15 cellular contexts compared by ENCODE assay signal in genomic region chr11:15704064-15704463, GRCh38.
DNase-seq lines count a peak whose midpoint lies in the region; ATAC-seq and TF ChIP-seq lines count a peak whose summit lies in the region.
"Had no signal": no experiment of that assay in that cellular context is flagged by ENCODE, and none has a peak within 500 bp of the region (broad histone marks: within the 10 kb centered on the region; RNA-seq: fewer than 3 reads in every experiment).

No MANE protein-coding gene starts in this region.

- ATAC-seq in left lobe of liver = peak; percentile 58
- ATAC-seq: GM12878, GM23338 had no signal

- H3K27ac ChIP-seq in neural progenitor cell = no peak overlapping the region
- H3K27ac ChIP-seq in GM23248 = no peak overlapping the region
- H3K27ac ChIP-seq: BLaER1 had no signal

- TF ChIP-seq CTCF in Caco-2 (IDR thresholded peaks at IDR 0.05; ENCODE audit: insufficient read depth in 1 of 2, low read depth in 1 of 2, low read length in 1 of 2, severe bottlenecking in 1 of 2, unreplicated experiment in 1 of 2) (no peak), neural progenitor cell (IDR thresholded peaks at IDR 0.05) (no peak), GM10248 (IDR thresholded peaks at IDR 0.05; ENCODE audit: control extremely low read depth, extremely low read depth, low read depth, missing control alignments) (no peak)

- H3K4me3 Mint-ChIP-seq in Caco-2 (ENCODE audit: unreplicated experiment) = no peak overlapping the region
- no peak overlapping the region for H3K4me3 Mint-ChIP-seq in neural progenitor cell
- H3K4me3 Mint-ChIP-seq: CD8-positive, alpha-beta memory T cell; GM23338; H9 had no signal

- H3K36me3 ChIP-seq in Caco-2 (ENCODE audit: control insufficient read depth, insufficient read depth, low read length) = no peaks in the 10 kb centered on the region
- no peaks in the 10 kb centered on the region for H3K36me3 ChIP-seq in neural progenitor cell
- H3K36me3 ChIP-seq in GM23248 (ENCODE audit: low read depth) = no peaks in the 10 kb centered on the region
- H3K36me3 ChIP-seq: BLaER1 had no signal

- no peak overlapping the region for H3K4me2 ChIP-seq in neural progenitor cell
- H3K4me2 ChIP-seq in GM23248 (ENCODE audit: unreplicated experiment) = no peak overlapping the region
- H3K4me2 ChIP-seq: BLaER1, GM23338 had no signal

- H3K9ac ChIP-seq in neural progenitor cell (no peak overlapping the region), GM23248 (no peak overlapping the region)
- H3K9ac ChIP-seq: BLaER1 had no signal

- CTCF ChIA-PET in Caco-2 (lab: Charles Lee) (interaction anchor here (0.5 kb wide), 1 partner anchor 219 kb away, joined by 3 read pairs; no protein-coding TSS in a partner anchor), GM10248 (lab: Yijun Ruan, JAX) (interaction anchor here (0.9 kb wide), 1 partner anchor 13 kb away, joined by 3 read pairs; no protein-coding TSS in a partner anchor)

- no peaks in the 10 kb centered on the region for H3K27me3 ChIP-seq in Caco-2 (replicated peaks; ENCODE audit: control insufficient read depth, insufficient read depth, low read length)
- H3K27me3 ChIP-seq in neural progenitor cell = no peaks in the 10 kb centered on the region
- no peaks in the 10 kb centered on the region for H3K27me3 ChIP-seq in GM23248 (replicated peaks; ENCODE audit: insufficient read depth)
- H3K27me3 ChIP-seq: BLaER1 had no signal

- H3K4me1 ChIP-seq in Caco-2 (peaks cover 33% of the 10 kb centered on the region), neural progenitor cell (no peaks in the 10 kb centered on the region), GM23248 (ENCODE audit: insufficient read depth) (no peaks in the 10 kb centered on the region)
- H3K4me1 ChIP-seq: BLaER1 had no signal

- 9 to 22% methylated on average over 1 of the region's 1 CpG for WGBS in GM23248 (ENCODE audit: low coverage in 1 of 2, low lambda C conversion rate in 2 of 2, missing lambda C conversion rate in 2 of 2), 2 experiments

- no peaks in the 10 kb centered on the region for H3F3A ChIP-seq in neural progenitor cell (ENCODE audit: low read depth)
- H3F3A ChIP-seq in GM23248 (ENCODE audit: insufficient read depth) = no peaks in the 10 kb centered on the region

- no peaks in the 10 kb centered on the region for H3K79me2 ChIP-seq in neural progenitor cell (ENCODE audit: low read depth)
- no peaks in the 10 kb centered on the region for H3K79me2 ChIP-seq in GM23248 (ENCODE audit: insufficient read depth)

- H3K27me3 Mint-ChIP-seq in Caco-2 (ENCODE audit: insufficient read depth, unreplicated experiment) = no peaks in the 10 kb centered on the region
- peaks cover 11% of the 10 kb centered on the region for H3K27me3 Mint-ChIP-seq in neural progenitor cell (ENCODE audit: insufficient read depth, low read depth)

- H3K9me2 ChIP-seq in GM23248 (ENCODE audit: insufficient read depth) = no peaks in the 10 kb centered on the region

- POLR2A ChIA-PET in Caco-2 (lab: Charles Lee) (no interaction called here), GM10248 (lab: Yijun Ruan, JAX) (no interaction called here)

- intact Hi-C loops in Caco-2 (cut with micrococcal nuclease; ENCODE audit: unreplicated experiment) = loop anchor here (1.0 to 5.0 kb wide), 3 partner anchors 9 to 63 kb away; no protein-coding TSS in a partner anchor

- H2AFZ ChIP-seq in neural progenitor cell (replicated peaks) (no peak overlapping the region), GM23248 (no peak overlapping the region)
- H2AFZ ChIP-seq: GM23338 had no signal

- DNase-seq in Caco-2 (peak; percentile 65 to 66), HuH-7.5 (ENCODE audit: low spot score) (peak; percentile 11), left lobe of liver (ENCODE audit: low spot score) (no peak), neural progenitor cell (ENCODE audit: low spot score) (peak; percentile 11), GM23248 (no peak), GM10248 (ENCODE audit: extremely low spot score) (no peak), NCI-H128 (lab: John Stamatoyannopoulos, UW; ENCODE audit: unreplicated experiment) (no peak)
- DNase-seq: 8988T; AML-193; CD8-positive, alpha-beta memory T cell; DMS53; H9 had no signal

- no TSS peak for BruUV-seq in Caco-2 (replicated peaks; lab: Mats Ljungman, UMichigan)

- H3K9me3 ChIP-seq in Caco-2 = no peaks in the 10 kb centered on the region
- H3K9me3 ChIP-seq in neural progenitor cell (ENCODE audit: low read depth) = no peaks in the 10 kb centered on the region
- no peaks in the 10 kb centered on the region for H3K9me3 ChIP-seq in GM23248 (ENCODE audit: low read depth)
- H3K9me3 ChIP-seq: BLaER1 had no signal

- H4K20me1 ChIP-seq in neural progenitor cell (ENCODE audit: low read depth) (no peaks in the 10 kb centered on the region), GM23248 (ENCODE audit: insufficient read depth) (no peaks in the 10 kb centered on the region)
- H4K20me1 ChIP-seq: BLaER1 had no signal

- no peaks in the 10 kb centered on the region for H3K36me3 Mint-ChIP-seq in Caco-2 (ENCODE audit: insufficient read depth, unreplicated experiment)
- peaks cover 2% of the 10 kb centered on the region for H3K36me3 Mint-ChIP-seq in neural progenitor cell
- H3K36me3 Mint-ChIP-seq: CD8-positive, alpha-beta memory T cell had no signal

- H3K4me1 Mint-ChIP-seq in Caco-2 (ENCODE audit: low read depth, unreplicated experiment) (peaks cover 11% of the 10 kb centered on the region), neural progenitor cell (peaks cover 35% of the 10 kb centered on the region)
- H3K4me1 Mint-ChIP-seq: CD8-positive, alpha-beta memory T cell had no signal

- in situ Hi-C loops in GM23248 (cut with MboI) = no loop called here

- no peak overlapping the region for H3K27ac Mint-ChIP-seq in Caco-2 (ENCODE audit: unreplicated experiment)
- no peak overlapping the region for H3K27ac Mint-ChIP-seq in neural progenitor cell
- H3K27ac Mint-ChIP-seq: CD8-positive, alpha-beta memory T cell; GM23338; H9 had no signal

- H3K4me3 ChIP-seq in Caco-2 (ENCODE audit: low read depth, low read length) (no peak overlapping the region), neural progenitor cell (no peak overlapping the region), GM23248 (no peak overlapping the region)
- H3K4me3 ChIP-seq: BLaER1, GM12878, GM23338 had no signal

- H3K9me3 Mint-ChIP-seq in Caco-2 (ENCODE audit: unreplicated experiment) (peaks cover 10% of the 10 kb centered on the region), neural progenitor cell (peaks cover 17% of the 10 kb centered on the region)
- H3K9me3 Mint-ChIP-seq: GM23338 had no signal

Comparison
In these comparisons a context has a peak if more than half of its experiments do, and no peak if none do; other contexts are left out.
1. DNase-seq: peak in Caco-2 (2 of 2), HuH-7.5 (single experiment) and neural progenitor cell (single experiment); none in left lobe of liver (single experiment), GM23248 (single experiment), GM10248 (single experiment) and NCI-H128 (single experiment).